Comparison of ENCODE assay signal across 14 cellular contexts in genomic region chr15:38257676-38258075, GRCh38. TPM values are rescaled to one million over a fixed set of nuclear protein-coding genes. Genes with fewer than 3 reads are reported as not detected.
A peak's percentile ranks its signal among the peaks of the same experiment; 100 is the strongest.
DNase-seq lines count a peak whose midpoint lies in the region; ATAC-seq and TF ChIP-seq lines count a peak whose summit lies in the region.
"Had no signal": no experiment of that assay in that cellular context is flagged by ENCODE, and none has a peak within 500 bp of the region (broad histone marks: within the 10 kb centered on the region; RNA-seq: fewer than 3 reads in every experiment).

No MANE protein-coding gene starts in this region.

- no peak overlapping the region for H2BK120ac ChIP-seq in mesenchymal stem cell (ENCODE audit: low read depth, low read length)

- H3K36me3 Mint-ChIP-seq in HFFc6 (ENCODE audit: low read depth) (peaks cover 22% of the 10 kb centered on the region), MCF 10A (ENCODE audit: insufficient read depth, unreplicated experiment) (no peaks in the 10 kb centered on the region)
- H3K36me3 Mint-ChIP-seq: stimulated activated effector memory CD8-positive, alpha-beta T cell treated with anti-CD3 and anti-CD28 coated beads, Interleukin-12 subunit alpha, Interleukin-12 subunit beta, amount 100 ng/mL, for 72 hours had no signal

- H3K4me1 Mint-ChIP-seq in HFFc6 (ENCODE audit: low read depth) (peaks cover 52% of the 10 kb centered on the region), MCF 10A (ENCODE audit: insufficient read depth, unreplicated experiment) (peaks cover 33% of the 10 kb centered on the region)

- no peak overlapping the region for H3K14ac ChIP-seq in mesenchymal stem cell (ENCODE audit: low read length in 2 of 2)

- H3K23ac ChIP-seq in mesenchymal stem cell (ENCODE audit: low read length in 2 of 2), result no peak overlapping the region

- no peak overlapping the region for H3K4me2 ChIP-seq in mesenchymal stem cell (ENCODE audit: low read length, poor library complexity, severe bottlenecking)

- no peak overlapping the region for H2AFZ ChIP-seq in mesenchymal stem cell (ENCODE audit: low read depth, low read length)

- no peak overlapping the region for H3K18ac ChIP-seq in mesenchymal stem cell (ENCODE audit: low read depth in 1 of 2, low read length in 2 of 2)

- no peaks in the 10 kb centered on the region for H3K4me1 ChIP-seq in mesenchymal stem cell (ENCODE audit: control insufficient read depth, insufficient read depth, low read depth, low read length)

- no peak overlapping the region for H2BK15ac ChIP-seq in mesenchymal stem cell (ENCODE audit: low read depth, poor library complexity, severe bottlenecking)

- TF ChIP-seq CTCF in HFFc6 (IDR thresholded peaks at IDR 0.05), result no peak
- no peak for TF ChIP-seq CTCF in MCF 10A (IDR thresholded peaks at IDR 0.05; ENCODE audit: unreplicated experiment)

- no peaks in the 10 kb centered on the region for H3K36me3 ChIP-seq in mesenchymal stem cell (ENCODE audit: control insufficient read depth in 1 of 2, insufficient read depth in 2 of 2, low read depth in 1 of 2, low read length in 2 of 2)
- H3K36me3 ChIP-seq: vagina had no signal

- no peak overlapping the region for H2BK12ac ChIP-seq in mesenchymal stem cell (ENCODE audit: low read length in 2 of 2)

- H3K27me3 Mint-ChIP-seq in HFFc6 (ENCODE audit: insufficient read depth) (peaks cover 2% of the 10 kb centered on the region; the same call in 1 of the 2 replicates), MCF 10A (ENCODE audit: insufficient read depth, unreplicated experiment) (no peaks in the 10 kb centered on the region)

- no peak overlapping the region for H2AK5ac ChIP-seq in mesenchymal stem cell (ENCODE audit: low read length, severe bottlenecking)

- POLR2A ChIA-PET in MCF 10A (lab: Yijun Ruan, JAX), result interaction anchor here (0.6 to 5.0 kb wide), 13 partner anchors 10 to 197 kb away, joined by 3 to 113 read pairs (median 3); partner anchors contain the start of gene FAM98B

- H3K27ac Mint-ChIP-seq in HFFc6, result peak overlapping the region; percentile 53
- H3K27ac Mint-ChIP-seq in MCF 10A (ENCODE audit: low read depth, unreplicated experiment), result peak overlapping the region; percentile 94
- H3K27ac Mint-ChIP-seq: stimulated activated effector memory CD8-positive, alpha-beta T cell treated with anti-CD3 and anti-CD28 coated beads, Interleukin-12 subunit alpha, Interleukin-12 subunit beta, amount 100 ng/mL, for 72 hours had no signal

- H3K4me3 Mint-ChIP-seq in HFFc6 (peak overlapping the region; percentile 99), MCF 10A (ENCODE audit: unreplicated experiment) (peak overlapping the region; percentile 54)
- H3K4me3 Mint-ChIP-seq: stimulated activated effector memory CD8-positive, alpha-beta T cell treated with anti-CD3 and anti-CD28 coated beads, Interleukin-12 subunit alpha, Interleukin-12 subunit beta, amount 100 ng/mL, for 72 hours had no signal

- ATAC-seq in HG03457 (IDR thresholded peaks at IDR 0.05; ENCODE audit: unreplicated experiment), result no peak
- ATAC-seq: stimulated activated effector memory CD8-positive, alpha-beta T cell treated with anti-CD3 and anti-CD28 coated beads, Interleukin-12 subunit alpha, Interleukin-12 subunit beta, amount 100 ng/mL, for 72 hours had no signal

- no peaks in the 10 kb centered on the region for H3K79me1 ChIP-seq in mesenchymal stem cell (replicated peaks; ENCODE audit: low read length, poor library complexity, severe bottlenecking)

- H3K9me3 Mint-ChIP-seq in HFFc6 (no peaks in the 10 kb centered on the region), MCF 10A (ENCODE audit: unreplicated experiment) (no peaks in the 10 kb centered on the region)
- H3K9me3 Mint-ChIP-seq: stimulated activated effector memory CD8-positive, alpha-beta T cell treated with anti-CD3 and anti-CD28 coated beads, Interleukin-12 subunit alpha, Interleukin-12 subunit beta, amount 100 ng/mL, for 72 hours had no signal

- peak overlapping the region in 1 of 2 experiments; percentile 96 for H3K4me3 ChIP-seq in mesenchymal stem cell (ENCODE audit: insufficient read depth in 1 of 2, low read depth in 1 of 2, low read length in 2 of 2)
- H3K4me3 ChIP-seq: vagina had no signal

- CTCF ChIA-PET in MCF 10A (lab: Yijun Ruan, JAX), result interaction anchor here (0.6 to 1.6 kb wide), 5 partner anchors 10 to 185 kb away, joined by 3 to 5 read pairs (median 4); no protein-coding TSS in a partner anchor

- no peaks in the 10 kb centered on the region for H3K9me3 ChIP-seq in mesenchymal stem cell (ENCODE audit: control insufficient read depth, low read length)
- H3K9me3 ChIP-seq: vagina had no signal

- DNase-seq in HFFc6 (no peak), MCF 10A (ENCODE audit: unreplicated experiment) (peak; percentile 18), mesenchymal stem cell (no peak), substantia nigra (lab: John Stamatoyannopoulos, UW) (no peak), NCI-H1436 (lab: John Stamatoyannopoulos, UW) (no peak), NCI-H146 (lab: John Stamatoyannopoulos, UW) (no peak)
- DNase-seq: effector CD8-positive, alpha-beta T cell; kidney glomerular epithelial cell; NCI-H1930; stimulated activated CD4-positive, alpha-beta T cell treated with anti-CD3 and anti-CD28 coated beads, Interleukin-4, amount 100 ng/mL, for 4 hours had no signal

- intact Hi-C loops in MCF 10A (cut with micrococcal nuclease), result no loop called here

- BruUV-seq in MCF 10A (replicated peaks; lab: Mats Ljungman, UMichigan), result no TSS peak

- no peak overlapping the region for H4K91ac ChIP-seq in mesenchymal stem cell (ENCODE audit: low read length)

- whole genome bisulfite sequencing in mesenchymal stem cell, result 0% methylated on average over 1 of the region's 2 CpGs

- H3K9ac ChIP-seq in mesenchymal stem cell (ENCODE audit: low read length), result peak overlapping the region; percentile 95

- no peak overlapping the region for H3K4ac ChIP-seq in mesenchymal stem cell (ENCODE audit: low read depth in 1 of 2, low read length in 2 of 2)

- no peaks in the 10 kb centered on the region for H3K27me3 ChIP-seq in mesenchymal stem cell (ENCODE audit: control insufficient read depth in 1 of 2, insufficient read depth in 1 of 2, low read length in 2 of 2)
- H3K27me3 ChIP-seq: vagina had no signal

- no peak overlapping the region for H3K27ac ChIP-seq in mesenchymal stem cell (ENCODE audit: low read length, poor library complexity, severe bottlenecking)
- H3K27ac ChIP-seq in substantia nigra (ENCODE audit: low read depth, low read length, poor library complexity, severe bottlenecking), result peak overlapping the region; percentile 1
- H3K27ac ChIP-seq: vagina had no signal

- H2BK5ac ChIP-seq in mesenchymal stem cell (ENCODE audit: low read depth, low read length, poor library complexity, severe bottlenecking), result no peak overlapping the region

- no peak overlapping the region for H4K8ac ChIP-seq in mesenchymal stem cell (ENCODE audit: low read length)

RNA-seq across cellular contexts. Expression of gene SPRED1, which starts 5.0 kb away (rescaled TPM):
- 10 to 100 TPM; 39.9 to 46.0 (median 41.7) TPM for total RNA-seq in HFFc6 (2021; fragmentation: NEBNext Ultra II Directional; extraction: Animal tissue kit (Norgen Biotek cat#: 25700))
- 26.4 and 28.1 TPM in 2 replicates for total RNA-seq in MCF 10A (2022)
- polyA plus RNA-seq in mesenchymal stem cell (2013, experiment 1 of 2), result 22.0 TPM
- 23.3 TPM for polyA plus RNA-seq in mesenchymal stem cell (2013, experiment 2 of 2)
- total RNA-seq: T-helper 2 cell treated with Interferon-gamma antibody and Interleukin-4, amounts not matched to agents 100 ng/mL and 5 ng/mL, for 36 hours had no signal
